8 cellular contexts compared by ENCODE assay signal in the genomic region with DNA sequence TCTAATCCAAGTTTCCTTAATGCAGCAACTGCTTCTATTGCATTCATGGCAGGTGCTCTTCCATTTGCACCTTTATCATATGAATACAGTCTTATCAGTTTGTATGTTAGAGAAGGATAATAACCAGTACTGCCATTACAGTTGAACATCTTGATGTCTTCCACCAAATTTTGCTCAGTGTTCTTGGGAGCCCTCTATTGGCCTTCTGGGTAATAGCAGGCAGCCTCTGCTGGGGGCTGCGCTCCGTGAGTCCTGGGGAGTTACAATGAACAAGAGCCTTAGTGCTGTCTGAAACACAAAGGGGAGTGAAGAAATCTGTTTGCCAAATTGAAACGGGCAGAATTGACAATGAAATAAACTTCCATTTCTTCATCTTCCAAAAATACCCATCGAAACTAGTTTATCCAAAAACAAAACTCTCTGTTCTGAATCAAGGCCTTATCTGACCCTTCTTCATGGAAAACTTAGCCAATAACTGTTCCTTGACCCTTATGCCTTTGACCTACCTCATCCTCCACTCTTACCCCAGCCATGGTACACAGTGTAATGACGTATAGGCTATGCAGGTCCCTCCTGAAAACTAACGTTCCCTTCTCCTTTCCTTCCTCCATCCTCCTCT.
DNase-seq lines count a peak whose midpoint lies in the region; ATAC-seq, FAIRE-seq and TF ChIP-seq lines count a peak whose summit lies in the region.

No MANE protein-coding gene starts in this region.

- no peak overlapping the region for H3K9ac ChIP-seq in fibroblast of lung (ENCODE audit: insufficient read depth, low read length)

- peaks cover 11% of the 10 kb centered on the region for H3K9me3 Mint-ChIP-seq in activated T-helper 1 cell treated with anti-CD3 and anti-CD28 coated beads, Interleukin-12 subunit alpha, Interleukin-12 subunit beta, Interleukin-2, Interleukin-4 antibody, amounts not matched to agents 30 ng/mL and 10 ng/mL and 1 ng/mL, durations not matched to agents 14 hours and 24 hours and 36 hours

- H3K4me3 ChIP-seq in fibroblast of lung (replicated peaks in 1 of 4; ENCODE audit: control extremely low read depth in 1 of 4, insufficient read depth in 1 of 4, low read depth in 3 of 4, low read length in 4 of 4), result no peak overlapping the region
- no peak overlapping the region for H3K4me3 ChIP-seq in pancreas

- WGBS in pancreas, 2 donors, result 43 to 45% methylated on average over 6 of the region's 6 CpGs

- H2AFZ ChIP-seq in fibroblast of lung (ENCODE audit: low read length), result no peak overlapping the region

- H3K27me3 ChIP-seq in fibroblast of lung (ENCODE audit: control insufficient read depth, insufficient read depth, low read length), result peaks cover 3% of the 10 kb centered on the region
- no peaks in the 10 kb centered on the region for H3K27me3 ChIP-seq in pancreas

- H3K36me3 ChIP-seq in fibroblast of lung (ENCODE audit: control insufficient read depth, insufficient read depth, low read length) (no peaks in the 10 kb centered on the region), pancreas (no peaks in the 10 kb centered on the region)

- no peak overlapping the region for H3K27ac Mint-ChIP-seq in activated T-helper 1 cell treated with anti-CD3 and anti-CD28 coated beads, Interleukin-12 subunit alpha, Interleukin-12 subunit beta, Interleukin-2, Interleukin-4 antibody, amounts not matched to agents 30 ng/mL and 10 ng/mL and 1 ng/mL, durations not matched to agents 14 hours and 24 hours and 36 hours

- H3K27me3 Mint-ChIP-seq in activated T-helper 1 cell treated with anti-CD3 and anti-CD28 coated beads, Interleukin-12 subunit alpha, Interleukin-12 subunit beta, Interleukin-2, Interleukin-4 antibody, amounts not matched to agents 30 ng/mL and 10 ng/mL and 1 ng/mL, durations not matched to agents 14 hours and 24 hours and 36 hours (ENCODE audit: insufficient read depth), result peaks cover 5% of the 10 kb centered on the region

- FAIRE-seq in pancreas (lab: Jason Lieb, UNC), result no peak

- no peak overlapping the region for H3K4me3 Mint-ChIP-seq in activated T-helper 1 cell treated with anti-CD3 and anti-CD28 coated beads, Interleukin-12 subunit alpha, Interleukin-12 subunit beta, Interleukin-2, Interleukin-4 antibody, amounts not matched to agents 30 ng/mL and 10 ng/mL and 1 ng/mL, durations not matched to agents 14 hours and 24 hours and 36 hours

- no peaks in the 10 kb centered on the region for H3K4me1 ChIP-seq in fibroblast of lung (ENCODE audit: control insufficient read depth, extremely low read depth, insufficient read depth, low read length)
- H3K4me1 ChIP-seq in pancreas, result no peaks in the 10 kb centered on the region

- ATAC-seq in pancreas (peak in 3 of 4 donors; percentile 74 to 89 (median 87)), HG03521 (IDR thresholded peaks at IDR 0.05; ENCODE audit: unreplicated experiment) (no peak)

- peak; percentile 90 to 99 for TF ChIP-seq CTCF in fibroblast of lung (conservative IDR thresholded peaks at IDR 0.05 in 1 of 2, IDR thresholded peaks at IDR 0.05 in 1 of 2; ENCODE audit: low read depth in 1 of 2, low read length in 2 of 2)
- peak; percentile 70 to 87 (median 84) for TF ChIP-seq CTCF in pancreas (IDR thresholded peaks at IDR 0.05)

- DNase-seq in NCI-H748 (lab: John Stamatoyannopoulos, UW; ENCODE audit: unreplicated experiment) (peak; percentile 3), NCI-H748 treated with DMSO at 0.1 percent for 48 hours (lab: John Stamatoyannopoulos, UW) (no peak), KG1 (lab: John Stamatoyannopoulos, UW) (peak; percentile 25), SW480 (ENCODE audit: low spot score) (peak; percentile 35), fibroblast of lung (ENCODE audit: low read depth in 2 of 2) (peak; percentile 22 to 28), pancreas (peak in 1 of 6 donors; percentile 43)
- no peak for DNase-seq in activated T-helper 1 cell treated with anti-CD3 and anti-CD28 coated beads, Interleukin-12 subunit alpha, Interleukin-12 subunit beta, Interleukin-2, Interleukin-4 antibody, amounts not matched to agents 30 ng/mL and 10 ng/mL and 1 ng/mL, durations not matched to agents 14 hours and 24 hours and 36 hours (ENCODE audit: low spot score)

- H3K36me3 Mint-ChIP-seq in activated T-helper 1 cell treated with anti-CD3 and anti-CD28 coated beads, Interleukin-12 subunit alpha, Interleukin-12 subunit beta, Interleukin-2, Interleukin-4 antibody, amounts not matched to agents 30 ng/mL and 10 ng/mL and 1 ng/mL, durations not matched to agents 14 hours and 24 hours and 36 hours (ENCODE audit: low read depth), result no peaks in the 10 kb centered on the region

- intact Hi-C loops in pancreas (cut with DNase I), result loop anchor here in 2 of 3 donors (10.0 kb wide), 2 partner anchors 537 to 547 kb away; no protein-coding TSS in a partner anchor
- intact Hi-C loops in activated T-helper 1 cell treated with anti-CD3 and anti-CD28 coated beads, Interleukin-12 subunit alpha, Interleukin-12 subunit beta, Interleukin-2, Interleukin-4 antibody, amounts not matched to agents 30 ng/mL and 10 ng/mL and 1 ng/mL, durations not matched to agents 14 hours and 24 hours and 36 hours (cut with micrococcal nuclease), result loop anchor here (1.0 to 2.0 kb wide), 2 partner anchors 532 to 883 kb away; no protein-coding TSS in a partner anchor

- H3K9me3 ChIP-seq in fibroblast of lung (ENCODE audit: control insufficient read depth, insufficient read depth, low read depth, low read length) (no peaks in the 10 kb centered on the region), pancreas (no peaks in the 10 kb centered on the region)

- H3K4me1 Mint-ChIP-seq in activated T-helper 1 cell treated with anti-CD3 and anti-CD28 coated beads, Interleukin-12 subunit alpha, Interleukin-12 subunit beta, Interleukin-2, Interleukin-4 antibody, amounts not matched to agents 30 ng/mL and 10 ng/mL and 1 ng/mL, durations not matched to agents 14 hours and 24 hours and 36 hours (ENCODE audit: low read depth), result no peaks in the 10 kb centered on the region

- no peak overlapping the region for H3K27ac ChIP-seq in fibroblast of lung (ENCODE audit: insufficient read depth, low read length)
- no peak overlapping the region for H3K27ac ChIP-seq in pancreas

- no peaks in the 10 kb centered on the region for H4K20me1 ChIP-seq in fibroblast of lung (ENCODE audit: control insufficient read depth, extremely low read depth, insufficient read depth, low read length)

- no peak overlapping the region for H3K4me2 ChIP-seq in fibroblast of lung (ENCODE audit: extremely low read depth, insufficient read depth, low read length)

- no peaks in the 10 kb centered on the region for H3K79me2 ChIP-seq in fibroblast of lung (ENCODE audit: control insufficient read depth, insufficient read depth, low read length)

Comparison
In these comparisons a context has a peak if more than half of its experiments do, and no peak if none do; other contexts are left out.
1. DNase-seq: peak in NCI-H748 (single experiment), KG1 (single experiment), SW480 (single experiment) and fibroblast of lung (2 of 2); none in NCI-H748 treated with DMSO at 0.1 percent for 48 hours (single experiment) and activated T-helper 1 cell treated with anti-CD3 and anti-CD28 coated beads, Interleukin-12 subunit alpha, Interleukin-12 subunit beta, Interleukin-2, Interleukin-4 antibody, amounts not matched to agents 30 ng/mL and 10 ng/mL and 1 ng/mL, durations not matched to agents 14 hours and 24 hours and 36 hours (single experiment).